ENCODE assay signal across 19 cellular contexts in genomic region chr2:220969348-220969747, GRCh38.
DNase-seq lines count a peak whose midpoint lies in the region; ATAC-seq and TF ChIP-seq lines count a peak whose summit lies in the region.
"Had no signal": no experiment of that assay in that cellular context is flagged by ENCODE, and none has a peak within 500 bp of the region (broad histone marks: within the 10 kb centered on the region; RNA-seq: fewer than 3 reads in every experiment).

No MANE protein-coding gene starts in this region.

- H3K9me3 ChIP-seq in PC-3 (ENCODE audit: low read length): no peaks in the 10 kb centered on the region
- H3K9me3 ChIP-seq: Caco-2, SJCRH30 had no signal

- TF ChIP-seq CTCF in HFFc6 (IDR thresholded peaks at IDR 0.05) (no peak), PC-3 (conservative IDR thresholded peaks at IDR 0.05; ENCODE audit: low read depth, low read length) (peak; percentile 53)

- H3K9me3 Mint-ChIP-seq in HFFc6: no peaks in the 10 kb centered on the region; the same call in 1 of the 2 replicates
- H3K9me3 Mint-ChIP-seq: H9 had no signal

- peaks cover 17% of the 10 kb centered on the region for H3K4me1 ChIP-seq in PC-3 (ENCODE audit: insufficient read depth, low read length)
- H3K4me1 ChIP-seq: Caco-2 had no signal

- intact Hi-C loops in PC-3 (cut with micrococcal nuclease) (loop anchor here (1.0 to 10.0 kb wide), 2 partner anchors 282 to 455 kb away; no protein-coding TSS in a partner anchor), left colon (cut with DNase I, micrococcal nuclease) (no loop called here)

- H3K4me3 Mint-ChIP-seq in HFFc6: no peak overlapping the region
- H3K4me3 Mint-ChIP-seq: B cell; CD4-positive, CD25-positive, alpha-beta regulatory T cell; H9 had no signal

- H3K4me3 ChIP-seq in PC-3 (ENCODE audit: low read length): no peak overlapping the region
- H3K4me3 ChIP-seq in skeletal muscle cell (ENCODE audit: low read depth, low read length): no peak overlapping the region
- H3K4me3 ChIP-seq: K562, SJCRH30 had no signal

- POLR2A ChIA-PET in PC-3 (lab: Charles Lee; ENCODE audit: unreplicated experiment): no interaction called here

- CTCF ChIA-PET in PC-3 (lab: Charles Lee): no interaction called here

- no peak overlapping the region for H2AFZ ChIP-seq in PC-3 (ENCODE audit: low read length)

- H3K79me2 ChIP-seq in PC-3 (ENCODE audit: low read length): no peaks in the 10 kb centered on the region

- H4K20me1 ChIP-seq in PC-3 (ENCODE audit: low read length): no peaks in the 10 kb centered on the region

- peaks cover 4% of the 10 kb centered on the region; the same call in 1 of the 2 replicates for H3K27me3 Mint-ChIP-seq in HFFc6 (ENCODE audit: insufficient read depth)
- H3K27me3 Mint-ChIP-seq: CD4-positive, CD25-positive, alpha-beta regulatory T cell had no signal

- ATAC-seq in PC-3 (peak; percentile 94), left colon (peak; percentile 75), GM19023 (IDR thresholded peaks at IDR 0.05; ENCODE audit: unreplicated experiment) (no peak)
- ATAC-seq: K562 had no signal

- H3K4me1 Mint-ChIP-seq in HFFc6 (ENCODE audit: low read depth): peaks cover 11% of the 10 kb centered on the region
- H3K4me1 Mint-ChIP-seq: B cell; CD4-positive, CD25-positive, alpha-beta regulatory T cell; H9 had no signal

- BruUV-seq in PC-3 (replicated peaks; lab: Mats Ljungman, UMichigan): no TSS peak

- H3K36me3 Mint-ChIP-seq in HFFc6 (ENCODE audit: low read depth): peaks cover 5% of the 10 kb centered on the region; the same call in 1 of the 2 replicates
- H3K36me3 Mint-ChIP-seq: CD4-positive, CD25-positive, alpha-beta regulatory T cell had no signal

- H3K27me3 ChIP-seq in PC-3 (ENCODE audit: low read length): no peaks in the 10 kb centered on the region
- H3K27me3 ChIP-seq: SJCRH30 had no signal

- no peaks in the 10 kb centered on the region for H3K9me2 ChIP-seq in PC-3 (replicated peaks; ENCODE audit: low read length)

- H3K27ac ChIP-seq in PC-3 (ENCODE audit: low read length): peak overlapping the region; percentile 27; the same call in 1 of the 2 replicates
- H3K27ac ChIP-seq: SJCRH30 had no signal

- DNase-seq in HFFc6 (peak; percentile 1), PC-3 (peak; percentile 82), left colon (no peak), skeletal muscle cell (ENCODE audit: low read depth) (peak; percentile 12), medulla oblongata (ENCODE audit: extremely low spot score) (no peak), MV-4-11 (lab: John Stamatoyannopoulos, UW) (no peak)
- DNase-seq: Caco-2; CD4-positive, CD25-positive, alpha-beta regulatory T cell; DMS153; H9; NCI-H1092; NCI-H345; NK-92 treated with Interleukin-12 subunit alpha and Interleukin-12 subunit beta, amount 100 ng/mL, for 24 hours; OCI-M1; RPMI8226; SJCRH30 had no signal

- no peaks in the 10 kb centered on the region for H3F3A ChIP-seq in PC-3 (ENCODE audit: low read length, unreplicated experiment)

- no peak overlapping the region for H3K27ac Mint-ChIP-seq in HFFc6
- H3K27ac Mint-ChIP-seq: B cell; CD4-positive, CD25-positive, alpha-beta regulatory T cell; H9 had no signal

- H3K36me3 ChIP-seq in PC-3 (ENCODE audit: low read depth, low read length): no peaks in the 10 kb centered on the region
- H3K36me3 ChIP-seq: SJCRH30 had no signal

- no peak overlapping the region for H3K4me2 ChIP-seq in PC-3 (ENCODE audit: low read length)

- H3K9ac ChIP-seq in PC-3 (ENCODE audit: low read length): no peak overlapping the region

Comparison
In these comparisons a context has a peak if more than half of its experiments do, and no peak if none do; other contexts are left out.
1. DNase-seq: peak in HFFc6 (single experiment), PC-3 (single experiment) and skeletal muscle cell (single experiment); none in left colon (0 of 2), medulla oblongata (single experiment) and MV-4-11 (single experiment).